ENCODE assay signal across 8 cellular contexts in the genomic region with DNA sequence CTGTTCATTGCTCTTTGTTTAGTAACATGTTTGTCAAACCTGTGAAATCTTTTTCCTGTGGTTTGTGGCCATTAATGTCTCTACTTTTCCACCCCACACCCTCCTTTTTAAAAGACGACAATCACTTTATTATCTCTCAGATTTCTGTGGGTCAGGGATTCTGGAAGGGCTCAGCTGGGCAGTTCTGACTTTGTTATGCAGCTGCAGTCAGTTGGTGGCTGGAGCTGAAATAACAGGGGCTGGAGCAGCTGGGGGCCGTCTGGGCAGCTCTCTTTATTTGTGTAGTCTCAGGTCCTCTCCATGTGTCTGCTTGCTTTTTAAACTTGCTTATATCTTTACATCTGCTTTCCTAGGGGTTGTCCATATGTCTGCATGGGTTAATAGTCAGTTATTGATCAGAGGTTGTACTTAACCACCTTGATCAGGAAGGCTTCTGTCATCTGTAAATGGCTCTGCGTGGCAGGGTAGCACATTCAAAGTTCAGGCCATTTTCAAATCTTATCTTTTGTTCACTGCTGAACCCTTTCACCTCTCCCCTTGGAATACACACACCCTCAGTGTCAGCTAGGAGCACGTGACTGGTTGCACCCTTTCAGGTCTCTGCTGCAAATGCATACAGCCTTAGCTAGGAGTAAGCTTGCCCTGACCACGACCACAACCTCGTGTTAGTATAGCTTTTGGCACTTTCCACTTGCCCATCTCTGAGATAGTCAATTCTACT. TPM values are rescaled to one million over a fixed set of nuclear protein-coding genes. Genes with fewer than 3 reads are reported as not detected.
A peak's percentile ranks its signal among the peaks of the same experiment; 100 is the strongest.
DNase-seq lines count a peak whose midpoint lies in the region; TF ChIP-seq lines count a peak whose summit lies in the region.
"Had no signal": no experiment of that assay in that cellular context is flagged by ENCODE, and none has a peak within 500 bp of the region (broad histone marks: within the 10 kb centered on the region; RNA-seq: fewer than 3 reads in every experiment).

No MANE protein-coding gene starts in this region.

- H3K27me3 Mint-ChIP-seq in Calu3 (ENCODE audit: unreplicated experiment) = no peaks in the 10 kb centered on the region

- H3K36me3 Mint-ChIP-seq in Calu3 (ENCODE audit: insufficient read depth, unreplicated experiment) = no peaks in the 10 kb centered on the region

- no peaks in the 10 kb centered on the region for H3K9me3 Mint-ChIP-seq in Calu3 (ENCODE audit: low read depth, unreplicated experiment)

- peaks cover 4% of the 10 kb centered on the region; the same call in 1 of the 2 replicates for H3K4me1 ChIP-seq in iPS DF 6.9 (ENCODE audit: control insufficient read depth, insufficient read depth, low read length)
- no peaks in the 10 kb centered on the region for H3K4me1 ChIP-seq in Karpas-422 (ENCODE audit: low read length)

- H3K4me3 Mint-ChIP-seq in Calu3 (ENCODE audit: low read depth, unreplicated experiment) = no peak overlapping the region

- H2AFZ ChIP-seq in Karpas-422 (ENCODE audit: low read length) = no peak overlapping the region

- intact Hi-C loops in Calu3 (cut with micrococcal nuclease; ENCODE audit: unreplicated experiment) = no loop called here

- no peak for TF ChIP-seq CTCF in Calu3 (IDR thresholded peaks at IDR 0.05; ENCODE audit: unreplicated experiment)

- H3K4me1 Mint-ChIP-seq in Calu3 (ENCODE audit: low read depth, unreplicated experiment) = peaks cover 8% of the 10 kb centered on the region

- H3K9me2 ChIP-seq in Karpas-422 (replicated peaks; ENCODE audit: insufficient read depth, low read length) = no peaks in the 10 kb centered on the region

- BruUV-seq in Calu3 (replicated peaks; lab: Mats Ljungman, UMichigan) = no TSS peak

- no peaks in the 10 kb centered on the region for H4K20me1 ChIP-seq in Karpas-422 (ENCODE audit: insufficient read depth, low read depth, low read length)

- CTCF ChIA-PET in Calu3 (lab: Charles Lee) = interaction anchor here (1.0 kb wide), 1 partner anchor 13 kb away, joined by 4 read pairs; no protein-coding TSS in a partner anchor

- WGBS in iPS DF 6.9 (ENCODE audit: insufficient coverage, insufficient read length) = no CpG with 5 or more reads among the region's 6 CpGs

- no peaks in the 10 kb centered on the region for H3K9me3 ChIP-seq in iPS DF 6.9 (ENCODE audit: control insufficient read depth, insufficient read depth, low read length)
- H3K9me3 ChIP-seq in Karpas-422 (ENCODE audit: low read length) = no peaks in the 10 kb centered on the region

- H3K79me2 ChIP-seq in Karpas-422 (ENCODE audit: low read length) = 0 out of 2 replicates have a peak, but pooled peaks cover 3% of the 10 kb centered on the region

- H3K27ac ChIP-seq in iPS DF 6.9 (ENCODE audit: low read length) (peak overlapping the region; percentile 93), Karpas-422 (ENCODE audit: low read length) (no peak overlapping the region)

- H3K9ac ChIP-seq in Karpas-422 (ENCODE audit: low read length) = no peak overlapping the region

- H3K4me3 ChIP-seq in iPS DF 6.9 (ENCODE audit: low read length) (no peak overlapping the region), Karpas-422 (ENCODE audit: low read length) (no peak overlapping the region)

- DNase-seq in HuH-7.5 (ENCODE audit: low spot score) (peak; percentile 58), iPS DF 6.9 (ENCODE audit: low read depth, low spot score) (peak; percentile 43), Karpas-422 (no peak), Calu3 (no peak), SIG-M5 treated with dmso at 0.1 percent for 504 hours (lab: John Stamatoyannopoulos, UW; ENCODE audit: unreplicated experiment) (no peak)
- peak; percentile 24 for DNase-seq in activated CD8-positive, alpha-beta memory T cell treated with anti-CD3 and anti-CD28 coated beads, Interleukin-2, amount 50 U/mL, for 4 hours
- peak; percentile 47 to 56 for DNase-seq in stimulated activated CD8-positive, alpha-beta memory T cell treated with anti-CD3 and anti-CD28 coated beads, Interleukin-15, amount 100 ng/mL, for 48 hours (ENCODE audit: low read depth in 2 of 2)
- DNase-seq: activated CD4-positive, CD25-positive, alpha-beta regulatory T cell had no signal

- H3K36me3 ChIP-seq in iPS DF 6.9 (ENCODE audit: control insufficient read depth, insufficient read depth, low read length) (no peaks in the 10 kb centered on the region), Karpas-422 (ENCODE audit: insufficient read depth, low read length) (peaks cover 6% of the 10 kb centered on the region; the same call in 1 of the 2 replicates)

- H3K27me3 ChIP-seq in iPS DF 6.9 (ENCODE audit: control insufficient read depth, insufficient read depth, low read length) (no peaks in the 10 kb centered on the region), Karpas-422 (ENCODE audit: low read length) (no peaks in the 10 kb centered on the region)

- no peak overlapping the region for H3K27ac Mint-ChIP-seq in Calu3 (ENCODE audit: unreplicated experiment)

- no peak overlapping the region for H3K4me2 ChIP-seq in Karpas-422 (ENCODE audit: low read depth, low read length, poor library complexity, severe bottlenecking)

RNA-seq across cellular contexts. Expression of gene BORCS5, which starts 27.9 kb away (rescaled TPM):
- total RNA-seq in Karpas-422 (2014; rRNA removed; shearing (Covaris generic); ENCODE audit: low replicate concordance) = 6.4 and 10.0 TPM in 2 replicates
- total RNA-seq in Calu3 (2022) = 9.3 and 11.5 TPM in 2 replicates

RNA-seq across cellular contexts. Expression of gene MANSC1, which starts 34.7 kb away (rescaled TPM):
- total RNA-seq in Karpas-422 (2014; rRNA removed; shearing (Covaris generic); ENCODE audit: low replicate concordance) = not detected in 2 replicates
- total RNA-seq in Calu3 (2022) = 71.8 and 74.5 TPM in 2 replicates

Comparison
In these comparisons a context has a peak if more than half of its experiments do, and no peak if none do; other contexts are left out.
1. DNase-seq: peak in HuH-7.5 (single experiment), activated CD8-positive, alpha-beta memory T cell treated with anti-CD3 and anti-CD28 coated beads, Interleukin-2, amount 50 U/mL, for 4 hours (single experiment), iPS DF 6.9 (single experiment) and stimulated activated CD8-positive, alpha-beta memory T cell treated with anti-CD3 and anti-CD28 coated beads, Interleukin-15, amount 100 ng/mL, for 48 hours (2 of 2); none in Karpas-422 (single experiment), Calu3 (single experiment) and SIG-M5 treated with dmso at 0.1 percent for 504 hours (single experiment).
2. RNA of gene MANSC1, which starts 34.7 kb away (total RNA-seq): 71.8 to 74.5 TPM in Calu3; not detected in Karpas-422; every median in the first group is over 10 times any median in the second.